Comparison of ENCODE assay signal across 8 cellular contexts in genomic region chrX:22526339-22526738, GRCh38.
DNase-seq lines count a peak whose midpoint lies in the region; ATAC-seq and TF ChIP-seq lines count a peak whose summit lies in the region.

No MANE protein-coding gene starts in this region.

- H3K27me3 ChIP-seq in GM23338 (ENCODE audit: insufficient read depth), result no peaks in the 10 kb centered on the region

- H3K27me3 Mint-ChIP-seq in GM23338 (ENCODE audit: insufficient read depth, low read depth, poor library complexity), result no peaks in the 10 kb centered on the region

- no peaks in the 10 kb centered on the region for H3K4me1 ChIP-seq in GM23338 (ENCODE audit: insufficient read depth)

- ATAC-seq in GM21737 (IDR thresholded peaks at IDR 0.05; ENCODE audit: unreplicated experiment) (peak; percentile 98), esophagus mucosa (peak; percentile 93), GM23338 (no peak)

- no peaks in the 10 kb centered on the region for H3K9me2 ChIP-seq in GM23338 (ENCODE audit: insufficient read depth)

- H3K27ac ChIP-seq in GM23338 (ENCODE audit: low read depth), result no peak overlapping the region

- no peaks in the 10 kb centered on the region for H3K79me2 ChIP-seq in GM23338 (replicated peaks; ENCODE audit: insufficient read depth)

- no peak overlapping the region for H3K4me2 ChIP-seq in GM23338

- no peak for TF ChIP-seq CTCF in GM10266 (IDR thresholded peaks at IDR 0.05; ENCODE audit: control insufficient read depth, insufficient read depth, low read depth, missing control alignments)
- TF ChIP-seq CTCF in GM23338 (conservative IDR thresholded peaks at IDR 0.05; ENCODE audit: low read depth in 2 of 2), result no peak

- no peaks in the 10 kb centered on the region for H3K36me3 Mint-ChIP-seq in GM23338 (ENCODE audit: low read depth)

- no peak overlapping the region for H3K4me3 ChIP-seq in GM23338

- no peak overlapping the region for H3K4me3 Mint-ChIP-seq in GM23338

- no peaks in the 10 kb centered on the region for H3K4me1 Mint-ChIP-seq in GM23338

- H4K20me1 ChIP-seq in GM23338 (replicated peaks; ENCODE audit: insufficient read depth), result no peaks in the 10 kb centered on the region

- H3K36me3 ChIP-seq in GM23338 (ENCODE audit: insufficient read depth), result no peaks in the 10 kb centered on the region

- H3K27ac Mint-ChIP-seq in GM23338, result no peak overlapping the region

- peak; percentile 21 for DNase-seq in GM10266 (ENCODE audit: extremely low spot score)
- peak; percentile 87 for DNase-seq in HT1080 (ENCODE audit: low read depth)
- DNase-seq in NCI-H2196 treated with DMSO at 0.1 percent for 48 hours (lab: John Stamatoyannopoulos, UW; ENCODE audit: unreplicated experiment), result no peak
- DNase-seq in SHP77 (lab: John Stamatoyannopoulos, UW), result no peak
- no peak for DNase-seq in activated CD4-positive, alpha-beta T cell treated with anti-CD3 and anti-CD28 coated beads, Interleukin-2, amount 50 U/mL, for 48 hours
- no peak for DNase-seq in GM23338 (ENCODE audit: low spot score)

- H3F3A ChIP-seq in GM23338 (replicated peaks; ENCODE audit: low read depth), result no peaks in the 10 kb centered on the region

- H2AFZ ChIP-seq in GM23338, result no peak overlapping the region

- H3K9me3 Mint-ChIP-seq in GM23338, result no peaks in the 10 kb centered on the region

TF ChIP-seq in GM23338, 12 proteins besides CTCF, POLR2A, EP300 and RAD21:
- TF ChIP-seq JUNB (IDR thresholded peaks at IDR 0.05; ENCODE audit: unreplicated experiment) (no peak), ETS1 (IDR thresholded peaks at IDR 0.05) (no peak), REST (IDR thresholded peaks at IDR 0.05; ENCODE audit: unreplicated experiment) (no peak), ZNF462 (CRISPR knock-in tag; IDR thresholded peaks at IDR 0.05) (no peak), NANOG (IDR thresholded peaks at IDR 0.05; ENCODE audit: borderline replicate concordance) (no peak), ZNF114 (CRISPR knock-in tag; IDR thresholded peaks at IDR 0.05) (no peak), EZH2 (IDR thresholded peaks at IDR 0.05; ENCODE audit: low read depth, unreplicated experiment) (no peak), STAT1 (IDR thresholded peaks at IDR 0.05; ENCODE audit: unreplicated experiment) (no peak), CREB1 (CRISPR knock-in tag; IDR thresholded peaks at IDR 0.05; ENCODE audit: low read depth) (no peak), EZH2phosphoT487 (IDR thresholded peaks at IDR 0.05; ENCODE audit: unreplicated experiment) (no peak), ZNF331 (CRISPR knock-in tag; IDR thresholded peaks at IDR 0.05; ENCODE audit: low read depth) (no peak), POLR2AphosphoS5 (IDR thresholded peaks at IDR 0.05; ENCODE audit: low read depth) (no peak)

Comparison
In these comparisons a context has a peak if more than half of its experiments do, and no peak if none do; other contexts are left out.
1. DNase-seq: peak in GM10266 (single experiment) and HT1080 (single experiment); none in NCI-H2196 treated with DMSO at 0.1 percent for 48 hours (single experiment), SHP77 (0 of 2), activated CD4-positive, alpha-beta T cell treated with anti-CD3 and anti-CD28 coated beads, Interleukin-2, amount 50 U/mL, for 48 hours (0 of 2) and GM23338 (single experiment).